ENCODE assay signal across 13 cellular contexts in the genomic region with DNA sequence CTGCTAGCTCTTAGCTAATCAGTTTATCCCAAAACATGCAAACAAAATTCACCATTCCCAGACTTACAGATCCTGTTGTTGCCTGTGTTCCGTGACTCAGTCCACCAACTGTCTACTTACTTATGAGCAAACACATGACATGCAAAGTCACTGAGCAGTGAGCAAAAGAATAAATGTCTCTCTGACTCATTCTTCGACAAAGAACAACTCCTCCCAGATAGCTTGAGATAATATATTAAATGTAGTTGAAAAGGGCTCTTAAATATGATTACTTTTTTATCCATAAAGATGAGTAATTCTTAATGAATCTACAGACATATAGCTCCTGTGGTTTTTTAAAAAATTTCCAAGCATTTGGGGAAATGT. TPM values are rescaled to one million over a fixed set of nuclear protein-coding genes. Genes with fewer than 3 reads are reported as not detected.
DNase-seq lines count a peak whose midpoint lies in the region; ATAC-seq and TF ChIP-seq lines count a peak whose summit lies in the region.
"Had no signal": no experiment of that assay in that cellular context is flagged by ENCODE, and none has a peak within 500 bp of the region (broad histone marks: within the 10 kb centered on the region; RNA-seq: fewer than 3 reads in every experiment).

No MANE protein-coding gene starts in this region.

- DNase-seq in ACHN (peak; percentile 81), HCEC 1CT (peak; percentile 89), foreskin melanocyte (peak; percentile 84)
- DNase-seq in activated T-helper 2 cell treated with anti-CD3 and anti-CD28 coated beads, Interferon-gamma antibody, Interleukin-2, Interleukin-4, amounts not matched to agents 10 μg/mL and 5 μg/mL and 100 μg/mL, durations not matched to agents 14 hours and 24 hours and 36 hours (ENCODE audit: low spot score): no peak
- DNase-seq in CD8-positive, alpha-beta T cell: no peak
- DNase-seq in stimulated activated naive CD4-positive, alpha-beta T cell (lab: John Stamatoyannopoulos, UW): no peak
- DNase-seq: activated B cell treated with CpG ODN at 0.5 μM for 24 hours; COR-L47; KBM-7; stimulated activated CD4-positive, alpha-beta T cell treated with anti-CD3 and anti-CD28 coated beads, Interleukin-15, amount 100 ng/mL, for 24 hours had no signal

- no peak overlapping the region for H3K4me3 Mint-ChIP-seq in activated T-helper 2 cell treated with anti-CD3 and anti-CD28 coated beads, Interferon-gamma antibody, Interleukin-2, Interleukin-4, amounts not matched to agents 10 μg/mL and 5 μg/mL and 100 μg/mL, durations not matched to agents 14 hours and 24 hours and 36 hours (ENCODE audit: low read depth)
- no peak overlapping the region for H3K4me3 Mint-ChIP-seq in CD8-positive, alpha-beta T cell
- H3K4me3 Mint-ChIP-seq: activated B cell treated with CpG ODN at 0.5 μM for 24 hours had no signal

- H3K27me3 ChIP-seq in CD8-positive, alpha-beta T cell (ENCODE audit: insufficient read depth, low read length): no peaks in the 10 kb centered on the region
- H3K27me3 ChIP-seq: suprapubic skin had no signal

- POLR2A ChIA-PET in CD8-positive, alpha-beta T cell (lab: Charles Lee): no interaction called here

- no peaks in the 10 kb centered on the region for H3K36me3 Mint-ChIP-seq in activated T-helper 2 cell treated with anti-CD3 and anti-CD28 coated beads, Interferon-gamma antibody, Interleukin-2, Interleukin-4, amounts not matched to agents 10 μg/mL and 5 μg/mL and 100 μg/mL, durations not matched to agents 14 hours and 24 hours and 36 hours (ENCODE audit: low read depth)
- H3K36me3 Mint-ChIP-seq in CD8-positive, alpha-beta T cell: no peaks in the 10 kb centered on the region

- peaks cover 3% of the 10 kb centered on the region for H3K4me1 Mint-ChIP-seq in activated T-helper 2 cell treated with anti-CD3 and anti-CD28 coated beads, Interferon-gamma antibody, Interleukin-2, Interleukin-4, amounts not matched to agents 10 μg/mL and 5 μg/mL and 100 μg/mL, durations not matched to agents 14 hours and 24 hours and 36 hours (ENCODE audit: low read depth)
- H3K4me1 Mint-ChIP-seq in CD8-positive, alpha-beta T cell (ENCODE audit: low read depth): no peaks in the 10 kb centered on the region

- H3K9me3 Mint-ChIP-seq in activated T-helper 2 cell treated with anti-CD3 and anti-CD28 coated beads, Interferon-gamma antibody, Interleukin-2, Interleukin-4, amounts not matched to agents 10 μg/mL and 5 μg/mL and 100 μg/mL, durations not matched to agents 14 hours and 24 hours and 36 hours: no peaks in the 10 kb centered on the region
- no peaks in the 10 kb centered on the region for H3K9me3 Mint-ChIP-seq in CD8-positive, alpha-beta T cell

- H3K9me3 ChIP-seq in CD8-positive, alpha-beta T cell (ENCODE audit: low read length): no peaks in the 10 kb centered on the region
- H3K9me3 ChIP-seq: suprapubic skin had no signal

- no peaks in the 10 kb centered on the region for H3K36me3 ChIP-seq in CD8-positive, alpha-beta T cell (ENCODE audit: insufficient read depth, low read length)
- H3K36me3 ChIP-seq: suprapubic skin had no signal

- in situ Hi-C loops in ACHN (cut with HindIII; ENCODE audit: low pct_ligation_motif_present, low pct_unique_long_range_greater_than_20kb, low sequenced_read_pairs): no loop called here

- H3K4me1 ChIP-seq in CD8-positive, alpha-beta T cell (ENCODE audit: insufficient read depth, low read length): no peaks in the 10 kb centered on the region
- H3K4me1 ChIP-seq: suprapubic skin had no signal

- H3K4me3 ChIP-seq in CD8-positive, alpha-beta T cell (ENCODE audit: low read depth, low read length): no peak overlapping the region
- H3K4me3 ChIP-seq: suprapubic skin had no signal

- no peak overlapping the region for H3K27ac ChIP-seq in CD8-positive, alpha-beta T cell (ENCODE audit: low read depth, low read length)
- H3K27ac ChIP-seq: suprapubic skin had no signal

- peaks cover 12% of the 10 kb centered on the region for H3K27me3 Mint-ChIP-seq in activated T-helper 2 cell treated with anti-CD3 and anti-CD28 coated beads, Interferon-gamma antibody, Interleukin-2, Interleukin-4, amounts not matched to agents 10 μg/mL and 5 μg/mL and 100 μg/mL, durations not matched to agents 14 hours and 24 hours and 36 hours (ENCODE audit: low read depth)
- peaks cover 23% of the 10 kb centered on the region for H3K27me3 Mint-ChIP-seq in CD8-positive, alpha-beta T cell (ENCODE audit: low read depth)

- H3K27ac Mint-ChIP-seq in activated T-helper 2 cell treated with anti-CD3 and anti-CD28 coated beads, Interferon-gamma antibody, Interleukin-2, Interleukin-4, amounts not matched to agents 10 μg/mL and 5 μg/mL and 100 μg/mL, durations not matched to agents 14 hours and 24 hours and 36 hours: peak overlapping the region; percentile 45
- H3K27ac Mint-ChIP-seq in CD8-positive, alpha-beta T cell: no peak overlapping the region
- H3K27ac Mint-ChIP-seq: activated B cell treated with CpG ODN at 0.5 μM for 24 hours had no signal

- CTCF ChIA-PET in CD8-positive, alpha-beta T cell (lab: Charles Lee): interaction anchor here (0.8 kb wide), 1 partner anchor 24 kb away, joined by 3 read pairs; no protein-coding TSS in a partner anchor

- no peak for TF ChIP-seq CTCF in CD8-positive, alpha-beta T cell (IDR thresholded peaks at IDR 0.05)

- no peak for ATAC-seq in CD8-positive, alpha-beta T cell
- ATAC-seq in GM18861 (IDR thresholded peaks at IDR 0.05; ENCODE audit: unreplicated experiment) (no peak), GM21528 (IDR thresholded peaks at IDR 0.05; ENCODE audit: low FRiP score, unreplicated experiment) (no peak)

- intact Hi-C loops in activated T-helper 2 cell treated with anti-CD3 and anti-CD28 coated beads, Interferon-gamma antibody, Interleukin-2, Interleukin-4, amounts not matched to agents 10 μg/mL and 5 μg/mL and 100 μg/mL, durations not matched to agents 14 hours and 24 hours and 36 hours (cut with micrococcal nuclease): no loop called here
- intact Hi-C loops in CD8-positive, alpha-beta T cell (cut with DNase I, micrococcal nuclease): no loop called here

RNA-seq across cellular contexts. Expression of a gene that starts 9.0 kb away (rescaled TPM):
- total RNA-seq in activated T-helper 2 cell treated with anti-CD3 and anti-CD28 coated beads, Interferon-gamma antibody, Interleukin-2, Interleukin-4, amounts not matched to agents 10 μg/mL and 5 μg/mL and 100 μg/mL, durations not matched to agents 14 hours and 24 hours and 36 hours: not detected in 2 replicates
- not detected for total RNA-seq in CD8-positive, alpha-beta T cell
- total RNA-seq: activated B cell treated with CpG ODN at 0.5 μM for 24 hours had no signal

Comparison
In these comparisons a context has a peak if more than half of its experiments do, and no peak if none do; other contexts are left out.
1. DNase-seq: peak in ACHN (single experiment), HCEC 1CT (single experiment) and foreskin melanocyte (single experiment); none in activated T-helper 2 cell treated with anti-CD3 and anti-CD28 coated beads, Interferon-gamma antibody, Interleukin-2, Interleukin-4, amounts not matched to agents 10 μg/mL and 5 μg/mL and 100 μg/mL, durations not matched to agents 14 hours and 24 hours and 36 hours (single experiment), CD8-positive, alpha-beta T cell (0 of 7) and stimulated activated naive CD4-positive, alpha-beta T cell (0 of 6).